9 cellular contexts compared by ENCODE assay signal in the genomic region with DNA sequence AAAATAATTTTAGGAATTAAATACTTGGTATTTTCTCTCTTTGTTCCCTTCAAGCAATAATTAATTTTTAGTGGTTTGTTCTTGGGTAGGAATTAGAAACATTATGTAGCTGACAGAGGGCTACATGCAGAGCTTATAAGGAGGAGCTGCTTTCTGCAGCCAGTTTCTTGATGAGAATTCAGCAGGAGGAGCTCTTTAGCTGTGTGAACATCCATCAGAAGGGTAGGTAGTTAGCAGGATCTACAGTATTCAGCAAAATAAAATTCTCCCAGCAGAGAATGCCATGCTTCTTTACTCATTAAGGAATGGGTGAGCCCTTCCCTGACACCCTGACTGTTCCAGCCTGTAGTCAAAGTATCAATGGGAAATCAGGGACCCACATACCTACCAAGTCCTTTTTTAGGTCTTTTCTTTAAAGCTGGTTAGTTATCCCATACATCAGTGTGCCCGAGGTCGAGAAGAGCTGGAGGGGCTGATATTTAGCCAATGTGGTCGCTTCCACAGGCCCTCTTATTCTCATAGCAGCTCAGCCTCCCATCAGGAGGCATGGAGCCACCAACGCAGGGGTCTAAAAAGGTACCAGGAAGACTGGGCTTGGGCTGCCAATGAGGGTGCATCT. TPM values are rescaled to one million over a fixed set of nuclear protein-coding genes. Genes with fewer than 3 reads are reported as not detected.
DNase-seq lines count a peak whose midpoint lies in the region; ATAC-seq and TF ChIP-seq lines count a peak whose summit lies in the region.
"Had no signal": no experiment of that assay in that cellular context is flagged by ENCODE, and none has a peak within 500 bp of the region (broad histone marks: within the 10 kb centered on the region; RNA-seq: fewer than 3 reads in every experiment).

No MANE protein-coding gene starts in this region.

- intact Hi-C loops in heart left ventricle (cut with DNase I) (loop anchor here in 2 of 10 donors (5.0 kb wide), 1 partner anchor 333 kb away; no protein-coding TSS in a partner anchor), thyroid gland (cut with DNase I) (loop anchor here (10.0 kb wide), 2 partner anchors 280 to 340 kb away; no protein-coding TSS in a partner anchor)

- peak; percentile 37 for DNase-seq in NCI-H2171 treated with DMSO at 0.1 percent for 48 hours (lab: John Stamatoyannopoulos, UW)
- DNase-seq in NCI-H2171 (lab: John Stamatoyannopoulos, UW), result no peak
- DNase-seq in SK-N-DZ (ENCODE audit: low spot score), result peak; percentile 55
- no peak for DNase-seq in heart left ventricle
- DNase-seq in thyroid gland, result peak; percentile 7 to 18
- no peak for DNase-seq in H4 (ENCODE audit: low spot score)
- no peak for DNase-seq in cerebellar nuclear complex (lab: John Stamatoyannopoulos, UW)
- DNase-seq: CD8-positive, alpha-beta memory T cell had no signal

- ATAC-seq in heart left ventricle (peak in 3 of 4 donors; percentile 61 to 77 (median 75)), GM21576 (IDR thresholded peaks at IDR 0.05; ENCODE audit: unreplicated experiment) (no peak)

- no peaks in the 10 kb centered on the region for H3K36me3 ChIP-seq in heart left ventricle
- H3K36me3 ChIP-seq in thyroid gland, result no peaks in the 10 kb centered on the region

- H3K27me3 ChIP-seq in heart left ventricle, result no peaks in the 10 kb centered on the region
- no peaks in the 10 kb centered on the region for H3K27me3 ChIP-seq in thyroid gland

- no peak overlapping the region for H3K27ac ChIP-seq in heart left ventricle
- H3K27ac ChIP-seq in thyroid gland, result no peak overlapping the region

- no peak overlapping the region for H3K4me3 ChIP-seq in heart left ventricle
- H3K4me3 ChIP-seq in thyroid gland (replicated peaks in 1 of 3), result no peak overlapping the region

- H3K9me3 ChIP-seq in heart left ventricle (no peaks in the 10 kb centered on the region), thyroid gland (no peaks in the 10 kb centered on the region)

- TF ChIP-seq POLR2A in heart left ventricle (IDR thresholded peaks at IDR 0.05) (no peak), thyroid gland (IDR thresholded peaks at IDR 0.05) (no peak)

- H3K4me1 ChIP-seq in heart left ventricle (peaks cover 0 to 5% (median 0%) of the 10 kb centered on the region in 12 donors), thyroid gland (peaks cover 0 to 14% of the 10 kb centered on the region in 2 donors)

- TF ChIP-seq CTCF in heart left ventricle (IDR thresholded peaks at IDR 0.05), result peak in 10 of 12 donors; percentile 7 to 52 (median 30)
- peak in 5 of 6 experiments; percentile 21 to 70 (median 53) for TF ChIP-seq CTCF in thyroid gland (IDR thresholded peaks at IDR 0.05)

- 80 to 89% (median 87%) methylated on average over 4 of the region's 4 CpGs for WGBS in heart left ventricle, 4 donors
- 79 to 95% methylated on average over 4 of the region's 4 CpGs for WGBS in thyroid gland, 2 donors

RNA-seq across cellular contexts. Expression of a gene that starts 54.0 kb away (rescaled TPM):
- 10.0 and 13.3 TPM in 2 replicates for polyA plus RNA-seq in SK-N-DZ (2014; cell fraction: cytosol; rRNA removed)
- 7.0 and 8.0 TPM in 2 replicates for polyA plus RNA-seq in SK-N-DZ (2014; cell fraction: nucleus; rRNA removed)
- 1 to 10 TPM; 1.8 to 3.5 (median 2.6) TPM for total RNA-seq in heart left ventricle
- polyA plus RNA-seq in heart left ventricle, result 1 to 10 TPM; 1.1 to 2.0 TPM
- 10 to 100 TPM; 19.3 to 26.1 (median 22.9) TPM for total RNA-seq in thyroid gland
- total RNA-seq in H4 (2014; rRNA removed; shearing (Covaris generic)), result 0.10 and 0.33 TPM in 2 replicates
- total RNA-seq: CD8-positive, alpha-beta memory T cell had no signal

Comparison
In these comparisons a context has a peak if more than half of its experiments do, and no peak if none do; other contexts are left out.
1. DNase-seq: peak in NCI-H2171 treated with DMSO at 0.1 percent for 48 hours (single experiment), SK-N-DZ (single experiment) and thyroid gland (2 of 2); none in NCI-H2171 (single experiment), heart left ventricle (0 of 5), H4 (single experiment) and cerebellar nuclear complex (0 of 2).
2. RNA of a gene that starts 54.0 kb away (total RNA-seq): 19.3 to 26.1 TPM in thyroid gland; 1.8 to 3.5 TPM in heart left ventricle and 0.10 to 0.33 TPM in H4; every median in the first group is over 4 times any median in the second.